In genomic region chr13:20498659-20499058, GRCh38 we compare ENCODE assay signal across 9 cellular contexts.
"Had no signal": no experiment of that assay in that cellular context is flagged by ENCODE, and none has a peak within 500 bp of the region (broad histone marks: within the 10 kb centered on the region; RNA-seq: fewer than 3 reads in every experiment).

No MANE protein-coding gene starts in this region.

- ATAC-seq: GM23338, HCT116 had no signal

- H3K4me2 ChIP-seq: GM23338 had no signal

- H3K36me3 ChIP-seq: HAP-1 had no signal

- H3K9me3 Mint-ChIP-seq: HFFc6 had no signal

- H3K4me1 ChIP-seq: HAP-1 had no signal

- H3K4me3 ChIP-seq: GM23248, GM23338, HAP-1 had no signal

- H3K27ac Mint-ChIP-seq: GM23338, H9, HFFc6 had no signal

- H3K9me3 ChIP-seq: HAP-1 had no signal

- H3K27ac ChIP-seq: GM23248 had no signal

- H2AFZ ChIP-seq: GM23248, GM23338 had no signal

- DNase-seq: GM23248, GOT3, H7, H9, HCEC 1CT, HFFc6 had no signal

- H3K9ac ChIP-seq: GM23248 had no signal

- H3K4me3 Mint-ChIP-seq: GM23338, H9, HFFc6 had no signal
